Comparison of ENCODE assay signal across 1 cellular context in the genomic region with DNA sequence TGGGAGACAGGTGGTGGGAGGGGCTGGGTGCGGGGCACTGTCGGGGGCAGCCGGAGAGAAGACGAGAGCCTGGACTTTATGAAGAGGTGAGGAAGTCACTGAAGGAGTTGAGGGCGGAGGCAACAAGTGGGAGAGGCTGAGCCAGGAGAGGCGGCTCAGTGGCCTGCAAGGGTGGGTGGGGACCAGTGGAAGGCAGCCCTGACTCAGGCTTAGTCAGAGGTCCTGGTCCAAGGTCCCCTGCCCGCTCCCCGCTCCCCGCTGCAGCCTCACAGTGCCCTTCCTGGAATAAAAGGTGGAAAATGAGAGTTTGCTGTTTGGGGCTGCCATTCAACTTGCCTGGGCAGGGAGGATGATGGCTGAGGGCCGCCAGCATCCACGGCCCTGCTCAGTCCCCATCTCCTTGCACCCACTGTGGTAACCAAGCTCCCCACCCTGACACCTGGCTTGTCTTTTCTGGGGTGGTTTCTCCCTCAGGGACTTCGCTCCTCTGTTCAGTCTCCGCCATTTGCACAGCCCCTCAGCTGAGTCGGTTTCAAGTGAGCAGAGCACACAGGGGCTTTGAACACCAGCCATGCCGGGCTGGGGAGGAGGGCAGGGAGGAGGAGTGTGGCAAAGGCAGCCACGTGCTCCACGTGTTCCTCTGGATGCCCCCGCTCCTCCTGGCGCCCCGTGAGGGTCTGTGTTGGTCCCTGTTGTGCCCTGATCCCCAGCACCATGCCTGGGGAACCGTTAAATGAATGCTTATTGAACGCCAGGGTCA.
A peak's percentile ranks its signal among the peaks of the same experiment; 100 is the strongest.
TF ChIP-seq lines count a peak whose summit lies in the region.

No MANE protein-coding gene starts in this region.

TF ChIP-seq in K562, 482 proteins besides CTCF, POLR2A, EP300 and RAD21:
- TF ChIP-seq, protein P1, sequence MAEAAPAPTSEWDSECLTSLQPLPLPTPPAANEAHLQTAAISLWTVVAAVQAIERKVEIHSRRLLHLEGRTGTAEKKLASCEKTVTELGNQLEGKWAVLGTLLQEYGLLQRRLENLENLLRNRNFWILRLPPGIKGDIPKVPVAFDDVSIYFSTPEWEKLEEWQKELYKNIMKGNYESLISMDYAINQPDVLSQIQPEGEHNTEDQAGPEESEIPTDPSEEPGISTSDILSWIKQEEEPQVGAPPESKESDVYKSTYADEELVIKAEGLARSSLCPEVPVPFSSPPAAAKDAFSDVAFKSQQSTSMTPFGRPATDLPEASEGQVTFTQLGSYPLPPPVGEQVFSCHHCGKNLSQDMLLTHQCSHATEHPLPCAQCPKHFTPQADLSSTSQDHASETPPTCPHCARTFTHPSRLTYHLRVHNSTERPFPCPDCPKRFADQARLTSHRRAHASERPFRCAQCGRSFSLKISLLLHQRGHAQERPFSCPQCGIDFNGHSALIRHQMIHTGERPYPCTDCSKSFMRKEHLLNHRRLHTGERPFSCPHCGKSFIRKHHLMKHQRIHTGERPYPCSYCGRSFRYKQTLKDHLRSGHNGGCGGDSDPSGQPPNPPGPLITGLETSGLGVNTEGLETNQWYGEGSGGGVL (CRISPR knock-in tag; IDR thresholded peaks at IDR 0.05), result no peak
- no peak for TF ChIP-seq C11orf30 (IDR thresholded peaks at IDR 0.05; ENCODE audit: low read depth)
- TF ChIP-seq EGR1 (conservative IDR thresholded peaks at IDR 0.05), result peak; percentile 57; the same call in 1 of the 2 replicates
- TF ChIP-seq CXXC5 (CRISPR knock-in tag; IDR thresholded peaks at IDR 0.05), result no peak
- no peak for TF ChIP-seq POLR2G (IDR thresholded peaks at IDR 0.05; ENCODE audit: low read depth, low read length)
- no peak for TF ChIP-seq ZZZ3 (IDR thresholded peaks at IDR 0.05)
- no peak for TF ChIP-seq TEAD1 (CRISPR knock-in tag; IDR thresholded peaks at IDR 0.05)
- TF ChIP-seq PHF8 (IDR thresholded peaks at IDR 0.05; ENCODE audit: borderline replicate concordance, low read length), result 0 out of 2 replicates have a peak, but pooled peaks have one; percentile 12
- TF ChIP-seq ZNF263 (CRISPR knock-in tag; IDR thresholded peaks at IDR 0.05; ENCODE audit: borderline replicate concordance), result peak; percentile 64
- TF ChIP-seq ZBTB7A (IDR thresholded peaks at IDR 0.05; ENCODE audit: borderline replicate concordance, control insufficient read depth, low read depth, low read length), result peak; percentile 57; the same call in 1 of the 2 replicates
- TF ChIP-seq, protein P2, sequence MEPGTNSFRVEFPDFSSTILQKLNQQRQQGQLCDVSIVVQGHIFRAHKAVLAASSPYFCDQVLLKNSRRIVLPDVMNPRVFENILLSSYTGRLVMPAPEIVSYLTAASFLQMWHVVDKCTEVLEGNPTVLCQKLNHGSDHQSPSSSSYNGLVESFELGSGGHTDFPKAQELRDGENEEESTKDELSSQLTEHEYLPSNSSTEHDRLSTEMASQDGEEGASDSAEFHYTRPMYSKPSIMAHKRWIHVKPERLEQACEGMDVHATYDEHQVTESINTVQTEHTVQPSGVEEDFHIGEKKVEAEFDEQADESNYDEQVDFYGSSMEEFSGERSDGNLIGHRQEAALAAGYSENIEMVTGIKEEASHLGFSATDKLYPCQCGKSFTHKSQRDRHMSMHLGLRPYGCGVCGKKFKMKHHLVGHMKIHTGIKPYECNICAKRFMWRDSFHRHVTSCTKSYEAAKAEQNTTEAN (CRISPR knock-in tag; IDR thresholded peaks at IDR 0.05), result no peak
- TF ChIP-seq GATAD2A (IDR thresholded peaks at IDR 0.05), result no peak
- no peak for TF ChIP-seq IFI16 (CRISPR knock-in tag; IDR thresholded peaks at IDR 0.05)
- no peak for TF ChIP-seq ZNF699 (CRISPR knock-in tag; IDR thresholded peaks at IDR 0.05; ENCODE audit: insufficient replicate concordance)
- TF ChIP-seq ZNF212 (CRISPR knock-in tag; IDR thresholded peaks at IDR 0.05), result no peak
- peak; percentile 14; the same call in 1 of the 2 replicates for TF ChIP-seq SPI1 (IDR thresholded peaks at IDR 0.05; ENCODE audit: borderline replicate concordance, low read depth, low read length)
- TF ChIP-seq ZNF444 (CRISPR knock-in tag; IDR thresholded peaks at IDR 0.05), result no peak
- TF ChIP-seq, protein P3, sequence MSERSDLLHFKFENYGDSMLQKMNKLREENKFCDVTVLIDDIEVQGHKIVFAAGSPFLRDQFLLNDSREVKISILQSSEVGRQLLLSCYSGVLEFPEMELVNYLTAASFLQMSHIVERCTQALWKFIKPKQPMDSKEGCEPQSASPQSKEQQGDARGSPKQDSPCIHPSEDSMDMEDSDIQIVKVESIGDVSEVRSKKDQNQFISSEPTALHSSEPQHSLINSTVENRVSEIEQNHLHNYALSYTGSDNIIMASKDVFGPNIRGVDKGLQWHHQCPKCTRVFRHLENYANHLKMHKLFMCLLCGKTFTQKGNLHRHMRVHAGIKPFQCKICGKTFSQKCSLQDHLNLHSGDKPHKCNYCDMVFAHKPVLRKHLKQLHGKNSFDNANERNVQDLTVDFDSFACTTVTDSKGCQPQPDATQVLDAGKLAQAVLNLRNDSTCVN (CRISPR knock-in tag; IDR thresholded peaks at IDR 0.05), result no peak
- TF ChIP-seq ZKSCAN3 (CRISPR knock-in tag; IDR thresholded peaks at IDR 0.05), result no peak
- TF ChIP-seq FOSL1 (tag; conservative IDR thresholded peaks at IDR 0.05), result peak; percentile 84
- TF ChIP-seq, protein P4, sequence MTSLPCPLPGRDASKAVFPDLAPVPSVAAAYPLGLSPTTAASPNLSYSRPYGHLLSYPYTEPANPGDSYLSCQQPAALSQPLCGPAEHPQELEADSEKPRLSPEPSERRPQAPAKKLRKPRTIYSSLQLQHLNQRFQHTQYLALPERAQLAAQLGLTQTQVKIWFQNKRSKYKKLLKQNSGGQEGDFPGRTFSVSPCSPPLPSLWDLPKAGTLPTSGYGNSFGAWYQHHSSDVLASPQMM (CRISPR knock-in tag; IDR thresholded peaks at IDR 0.05), result no peak
- TF ChIP-seq HIVEP1 (CRISPR knock-in tag; IDR thresholded peaks at IDR 0.05), result no peak
- no peak for TF ChIP-seq KAT7 (CRISPR knock-in tag; IDR thresholded peaks at IDR 0.05; ENCODE audit: borderline replicate concordance)
- TF ChIP-seq JUND (IDR thresholded peaks at IDR 0.05; ENCODE audit: borderline replicate concordance, low read depth, low read length), result peak; percentile 24; the same call in 1 of the 2 replicates
- TF ChIP-seq JUND (tag; IDR thresholded peaks at IDR 0.05; ENCODE audit: borderline replicate concordance, low read depth, low read length), result no peak
